In the genomic region with DNA sequence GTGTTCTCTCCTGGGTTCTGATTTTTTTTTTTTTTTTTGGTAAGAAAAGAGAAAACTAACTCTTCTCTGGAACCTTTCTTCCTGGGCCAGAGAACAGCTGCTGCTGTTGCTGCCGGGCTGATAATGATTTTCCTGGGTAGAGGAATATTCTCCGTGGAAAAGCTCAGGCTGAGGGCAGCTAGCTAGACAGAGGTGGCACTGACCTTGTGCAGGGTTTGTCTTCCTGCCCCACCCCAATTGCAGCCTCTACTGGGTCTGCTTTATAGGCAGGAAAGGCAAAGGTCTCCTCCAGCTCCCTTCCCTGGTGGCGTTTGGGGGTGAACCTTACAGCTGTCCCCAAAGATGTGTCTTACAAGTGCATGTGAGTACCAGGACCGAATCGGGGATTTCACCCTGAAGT, we compare ENCODE assay signal across 19 cellular contexts.
DNase-seq lines count a peak whose midpoint lies in the region; TF ChIP-seq lines count a peak whose summit lies in the region.
"Had no signal": no experiment of that assay in that cellular context is flagged by ENCODE, and none has a peak within 500 bp of the region (broad histone marks: within the 10 kb centered on the region; RNA-seq: fewer than 3 reads in every experiment).

No MANE protein-coding gene starts in this region.

- H3K36me3 ChIP-seq in esophagus muscularis mucosa (peaks cover 8 to 26% (median 17%) of the 10 kb centered on the region in 4 donors), suprapubic skin (peaks cover 19% of the 10 kb centered on the region)
- H3K36me3 ChIP-seq: breast epithelium had no signal

- H3K27me3 ChIP-seq in esophagus muscularis mucosa, result no peaks in the 10 kb centered on the region
- H3K27me3 ChIP-seq in suprapubic skin, result no peaks in the 10 kb centered on the region
- H3K27me3 ChIP-seq: breast epithelium, dorsolateral prefrontal cortex had no signal

- H3K27ac ChIP-seq in RWPE1 (peak overlapping the region; percentile 32), esophagus muscularis mucosa (replicated peaks in 1 of 4) (peak overlapping the region; percentile 91 to 95 (median 95)), suprapubic skin (peak overlapping the region; percentile 52)

- POLR2A ChIA-PET in RWPE1 (lab: Yijun Ruan, JAX; ENCODE audit: low non-redundant PET), result interaction anchor here (0.6 to 0.7 kb wide), 2 partner anchors 28 to 1220 kb away, joined by 4 to 5 read pairs; no protein-coding TSS in a partner anchor

- TF ChIP-seq POLR2A in esophagus muscularis mucosa (IDR thresholded peaks at IDR 0.05; ENCODE audit: low read depth), result no peak
- no peak for TF ChIP-seq POLR2A in suprapubic skin (IDR thresholded peaks at IDR 0.05)

- H3K4me3 Mint-ChIP-seq in nephron progenitor cell, result peak overlapping the region; percentile 34
- H3K4me3 Mint-ChIP-seq: activated T-cell treated with anti-CD3 and anti-CD28 coated beads, Interleukin-2, amount 50 U/mL, for 24 hours; stimulated activated effector memory CD8-positive, alpha-beta T cell treated with anti-CD3 and anti-CD28 coated beads, Interleukin-12 subunit alpha, Interleukin-12 subunit beta, amount 100 ng/mL, for 72 hours; T-cell had no signal

- H3K27ac Mint-ChIP-seq in nephron progenitor cell, result peak overlapping the region; percentile 99
- H3K27ac Mint-ChIP-seq: activated naive CD4-positive, alpha-beta T cell treated with anti-CD3 and anti-CD28 coated beads, Interleukin-2, amount 50 U/mL, for 72 hours; activated T-cell treated with anti-CD3 and anti-CD28 coated beads, Interleukin-2, amount 50 U/mL, for 24 hours; stimulated activated effector memory CD8-positive, alpha-beta T cell treated with anti-CD3 and anti-CD28 coated beads, Interleukin-12 subunit alpha, Interleukin-12 subunit beta, amount 100 ng/mL, for 72 hours; T-cell had no signal

- CTCF ChIA-PET in RWPE1 (lab: Yijun Ruan, JAX), result interaction anchor here (0.5 to 0.7 kb wide), 3 partner anchors 9 to 136 kb away, joined by 3 to 4 read pairs (median 4); no protein-coding TSS in a partner anchor

- H3K4me3 ChIP-seq in esophagus muscularis mucosa (no peak overlapping the region), suprapubic skin (no peak overlapping the region)
- H3K4me3 ChIP-seq: breast epithelium, dorsolateral prefrontal cortex had no signal

- no peak for TF ChIP-seq CTCF in RWPE1 (conservative IDR thresholded peaks at IDR 0.05; ENCODE audit: low read depth)
- TF ChIP-seq CTCF in esophagus muscularis mucosa (IDR thresholded peaks at IDR 0.05), result no peak
- no peak for TF ChIP-seq CTCF in nephron progenitor cell (IDR thresholded peaks at IDR 0.05)
- no peak for TF ChIP-seq CTCF in suprapubic skin (IDR thresholded peaks at IDR 0.05)

- peaks cover 80% of the 10 kb centered on the region for H3K4me1 Mint-ChIP-seq in nephron progenitor cell
- H3K4me1 Mint-ChIP-seq: stimulated activated effector memory CD8-positive, alpha-beta T cell treated with anti-CD3 and anti-CD28 coated beads, Interleukin-12 subunit alpha, Interleukin-12 subunit beta, amount 100 ng/mL, for 72 hours had no signal

- intact Hi-C loops in esophagus muscularis mucosa (cut with DNase I), result loop anchor here (10.0 kb wide), 1 partner anchor 73 kb away; no protein-coding TSS in a partner anchor

- H3K27me3 Mint-ChIP-seq in nephron progenitor cell (ENCODE audit: low read depth, poor library complexity), result no peaks in the 10 kb centered on the region
- H3K27me3 Mint-ChIP-seq: activated T-cell treated with anti-CD3 and anti-CD28 coated beads, Interleukin-2, amount 50 U/mL, for 24 hours; T-cell had no signal

- 20% methylated on average over 4 of the region's 5 CpGs for WGBS in esophagus muscularis mucosa
- 62% methylated on average over 5 of the region's 5 CpGs for WGBS in suprapubic skin

- peaks cover 38 to 99% (median 94%) of the 10 kb centered on the region in 4 donors for H3K4me1 ChIP-seq in esophagus muscularis mucosa
- H3K4me1 ChIP-seq in suprapubic skin, result peaks cover 35% of the 10 kb centered on the region
- H3K4me1 ChIP-seq: breast epithelium had no signal

- H3K9me3 ChIP-seq in esophagus muscularis mucosa, result no peaks in the 10 kb centered on the region
- H3K9me3 ChIP-seq in suprapubic skin, result no peaks in the 10 kb centered on the region
- H3K9me3 ChIP-seq: breast epithelium had no signal

- no peaks in the 10 kb centered on the region for H3K36me3 Mint-ChIP-seq in nephron progenitor cell (ENCODE audit: low read depth)
- H3K36me3 Mint-ChIP-seq: activated naive CD4-positive, alpha-beta T cell treated with anti-CD3 and anti-CD28 coated beads, Interleukin-2, amount 50 U/mL, for 72 hours; T-cell had no signal

- TF ChIP-seq EP300 in esophagus muscularis mucosa (IDR thresholded peaks at IDR 0.05), result no peak
- TF ChIP-seq EP300 in suprapubic skin (IDR thresholded peaks at IDR 0.05), result no peak

- DNase-seq in RWPE1 (ENCODE audit: low spot score) (no peak), esophagus muscularis mucosa (ENCODE audit: extremely low spot score) (no peak), nephron progenitor cell (no peak), suprapubic skin (ENCODE audit: low spot score in 2 of 2) (no peak), NCI-H2227 (lab: John Stamatoyannopoulos, UW; ENCODE audit: unreplicated experiment) (no peak), middle frontal gyrus (ENCODE audit: extremely low spot score, low spot score) (no peak), Kasumi-1 (lab: John Stamatoyannopoulos, UW) (no peak)
- DNase-seq in stimulated activated naive CD4-positive, alpha-beta T cell treated with Interleukin-2 at 50 U/mL for 16 hours (lab: John Stamatoyannopoulos, UW), result no peak
- DNase-seq: activated CD4-positive, alpha-beta T cell treated with anti-CD3 and anti-CD28 coated beads, Interleukin-2, amount 50 U/mL, for 48 hours; activated T-cell treated with anti-CD3 and anti-CD28 coated beads, Interleukin-2, amount 50 U/mL, for 24 hours; COR-L47; dorsolateral prefrontal cortex; hippocampal formation; kidney; stimulated activated CD4-positive, alpha-beta T cell treated with anti-CD3 and anti-CD28 coated beads, Interleukin-12 subunit alpha, Interleukin-12 subunit beta, amount 100 ng/mL, for 4 hours; T-cell had no signal

- H3K9me3 Mint-ChIP-seq in nephron progenitor cell, result no peaks in the 10 kb centered on the region
- H3K9me3 Mint-ChIP-seq: activated naive CD4-positive, alpha-beta T cell treated with anti-CD3 and anti-CD28 coated beads, Interleukin-2, amount 50 U/mL, for 72 hours; activated T-cell treated with anti-CD3 and anti-CD28 coated beads, Interleukin-2, amount 50 U/mL, for 24 hours; stimulated activated effector memory CD8-positive, alpha-beta T cell treated with anti-CD3 and anti-CD28 coated beads, Interleukin-12 subunit alpha, Interleukin-12 subunit beta, amount 100 ng/mL, for 72 hours; T-cell had no signal

Comparison
In these comparisons a context has a peak if more than half of its experiments do, and no peak if none do; other contexts are left out.
1. H3K27ac ChIP-seq: peak in every context shown above with its lines; median percentile 95 in esophagus muscularis mucosa; 52 in suprapubic skin; 32 in RWPE1.